ENCODE assay signal across 1 cellular context in the genomic region with DNA sequence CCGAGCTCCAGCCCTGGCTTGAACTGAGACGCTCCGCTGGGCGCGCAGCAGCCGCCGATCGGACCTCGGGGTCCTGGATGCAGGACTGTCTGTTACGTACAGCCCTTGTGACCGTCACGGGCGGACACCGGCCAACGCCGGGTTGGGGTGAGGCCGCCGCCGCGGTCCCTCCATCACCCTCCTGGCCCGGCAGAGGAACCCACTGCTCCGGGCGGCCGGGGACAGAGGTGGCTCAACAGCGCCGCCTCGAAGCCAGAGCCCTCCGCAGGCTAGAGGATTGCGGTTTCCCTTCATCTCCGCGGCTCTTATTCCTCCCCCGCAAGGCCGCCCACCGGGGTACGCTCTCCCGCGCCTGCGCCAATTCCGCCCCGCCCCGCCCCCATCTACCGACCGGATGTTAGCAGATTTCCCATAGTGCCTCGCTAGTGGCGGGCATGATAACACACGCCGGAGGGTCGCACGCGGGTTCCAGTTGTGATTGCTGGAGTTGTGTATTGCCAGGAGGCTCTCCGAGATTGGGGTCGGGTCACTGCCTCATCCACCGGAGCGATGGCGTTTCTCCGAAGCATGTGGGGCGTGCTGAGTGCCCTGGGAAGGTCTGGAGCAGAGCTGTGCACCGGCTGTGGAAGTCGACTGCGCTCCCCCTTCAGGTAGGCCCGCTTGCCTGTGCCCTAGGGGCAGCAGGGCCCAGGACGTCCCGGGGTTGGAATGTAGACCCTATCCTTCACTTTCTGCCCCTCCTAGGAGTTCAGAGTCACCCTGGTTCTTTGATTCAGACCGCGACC.
TF ChIP-seq lines count a peak whose summit lies in the region.

TFAM (plus strand) TSS at position 412 of the 785 bp plus-strand sequence; CDS start at position 550, 138 bp downstream.

TF ChIP-seq in HepG2, 621 proteins besides CTCF, POLR2A, EP300 and RAD21 (continued from another document and continues in another):
- TF ChIP-seq ZNF225 (CRISPR knock-in tag; IDR thresholded peaks at IDR 0.05) (peak; percentile 20; the same call in 1 of the 2 replicates), ZNF232 (CRISPR knock-in tag; IDR thresholded peaks at IDR 0.05; ENCODE audit: borderline replicate concordance) (peak; percentile 87; the same call in 1 of the 2 replicates), PTBP1 (IDR thresholded peaks at IDR 0.05; ENCODE audit: low read depth, low read length, poor library complexity, severe bottlenecking) (no peak), ZNF501 (CRISPR knock-in tag; IDR thresholded peaks at IDR 0.05) (peak; percentile 87), ZNF766 (CRISPR knock-in tag; IDR thresholded peaks at IDR 0.05; ENCODE audit: borderline replicate concordance) (no peak), HCFC1 (IDR thresholded peaks at IDR 0.05; ENCODE audit: low read depth, low read length) (peak; percentile 32; the same call in 1 of the 2 replicates), CAMTA2 (CRISPR knock-in tag; IDR thresholded peaks at IDR 0.05; ENCODE audit: borderline replicate concordance) (peak; percentile 87; the same call in 1 of the 2 replicates), ZBTB1 (CRISPR knock-in tag; IDR thresholded peaks at IDR 0.05; ENCODE audit: borderline replicate concordance) (no peak), ZFP36L2 (CRISPR knock-in tag; IDR thresholded peaks at IDR 0.05) (no peak), HMGXB4 (CRISPR knock-in tag; IDR thresholded peaks at IDR 0.05; ENCODE audit: borderline replicate concordance in 1 of 2, low read depth in 1 of 2) (peak; percentile 93 to 98), REPIN1 (CRISPR knock-in tag; IDR thresholded peaks at IDR 0.05; ENCODE audit: borderline replicate concordance, low read depth) (peak; percentile 87), ZNF17 (CRISPR knock-in tag; IDR thresholded peaks at IDR 0.05) (no peak), AGO2 (optimal IDR thresholded peaks at IDR 0.05; ENCODE audit: low read depth, low read length) (peak; percentile 74), GZF1 (CRISPR knock-in tag; IDR thresholded peaks at IDR 0.05) (0 out of 2 replicates have a peak, but pooled peaks have one; percentile 15), CBX5 (CRISPR knock-in tag; IDR thresholded peaks at IDR 0.05; ENCODE audit: borderline replicate concordance) (peak; percentile 69), DPF2 (CRISPR knock-in tag; IDR thresholded peaks at IDR 0.05; ENCODE audit: borderline replicate concordance, low read depth) (no peak), XRCC5 (optimal IDR thresholded peaks at IDR 0.05; ENCODE audit: low read length) (peak; percentile 54), ZNF33A (CRISPR knock-in tag; IDR thresholded peaks at IDR 0.05; ENCODE audit: borderline replicate concordance) (no peak; the same call in 1 of the 2 replicates), ZNF138 (CRISPR knock-in tag; IDR thresholded peaks at IDR 0.05; ENCODE audit: low read depth) (no peak), JDP2 (CRISPR knock-in tag; IDR thresholded peaks at IDR 0.05; ENCODE audit: borderline replicate concordance) (no peak), LCORL (IDR thresholded peaks at IDR 0.05) (no peak), LCORL (CRISPR knock-in tag; IDR thresholded peaks at IDR 0.05) (no peak), PLSCR1 (CRISPR knock-in tag; IDR thresholded peaks at IDR 0.05; ENCODE audit: borderline replicate concordance) (no peak), ZBED4 (CRISPR knock-in tag; IDR thresholded peaks at IDR 0.05; ENCODE audit: borderline replicate concordance) (peak; percentile 73; the same call in 1 of the 2 replicates)
- TF ChIP-seq, protein P1, sequence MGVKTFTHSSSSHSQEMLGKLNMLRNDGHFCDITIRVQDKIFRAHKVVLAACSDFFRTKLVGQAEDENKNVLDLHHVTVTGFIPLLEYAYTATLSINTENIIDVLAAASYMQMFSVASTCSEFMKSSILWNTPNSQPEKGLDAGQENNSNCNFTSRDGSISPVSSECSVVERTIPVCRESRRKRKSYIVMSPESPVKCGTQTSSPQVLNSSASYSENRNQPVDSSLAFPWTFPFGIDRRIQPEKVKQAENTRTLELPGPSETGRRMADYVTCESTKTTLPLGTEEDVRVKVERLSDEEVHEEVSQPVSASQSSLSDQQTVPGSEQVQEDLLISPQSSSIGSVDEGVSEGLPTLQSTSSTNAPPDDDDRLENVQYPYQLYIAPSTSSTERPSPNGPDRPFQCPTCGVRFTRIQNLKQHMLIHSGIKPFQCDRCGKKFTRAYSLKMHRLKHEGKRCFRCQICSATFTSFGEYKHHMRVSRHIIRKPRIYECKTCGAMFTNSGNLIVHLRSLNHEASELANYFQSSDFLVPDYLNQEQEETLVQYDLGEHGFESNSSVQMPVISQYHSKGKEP (CRISPR knock-in tag; IDR thresholded peaks at IDR 0.05), result peak; percentile 55; the same call in 1 of the 2 replicates
- TF ChIP-seq, protein P2, sequence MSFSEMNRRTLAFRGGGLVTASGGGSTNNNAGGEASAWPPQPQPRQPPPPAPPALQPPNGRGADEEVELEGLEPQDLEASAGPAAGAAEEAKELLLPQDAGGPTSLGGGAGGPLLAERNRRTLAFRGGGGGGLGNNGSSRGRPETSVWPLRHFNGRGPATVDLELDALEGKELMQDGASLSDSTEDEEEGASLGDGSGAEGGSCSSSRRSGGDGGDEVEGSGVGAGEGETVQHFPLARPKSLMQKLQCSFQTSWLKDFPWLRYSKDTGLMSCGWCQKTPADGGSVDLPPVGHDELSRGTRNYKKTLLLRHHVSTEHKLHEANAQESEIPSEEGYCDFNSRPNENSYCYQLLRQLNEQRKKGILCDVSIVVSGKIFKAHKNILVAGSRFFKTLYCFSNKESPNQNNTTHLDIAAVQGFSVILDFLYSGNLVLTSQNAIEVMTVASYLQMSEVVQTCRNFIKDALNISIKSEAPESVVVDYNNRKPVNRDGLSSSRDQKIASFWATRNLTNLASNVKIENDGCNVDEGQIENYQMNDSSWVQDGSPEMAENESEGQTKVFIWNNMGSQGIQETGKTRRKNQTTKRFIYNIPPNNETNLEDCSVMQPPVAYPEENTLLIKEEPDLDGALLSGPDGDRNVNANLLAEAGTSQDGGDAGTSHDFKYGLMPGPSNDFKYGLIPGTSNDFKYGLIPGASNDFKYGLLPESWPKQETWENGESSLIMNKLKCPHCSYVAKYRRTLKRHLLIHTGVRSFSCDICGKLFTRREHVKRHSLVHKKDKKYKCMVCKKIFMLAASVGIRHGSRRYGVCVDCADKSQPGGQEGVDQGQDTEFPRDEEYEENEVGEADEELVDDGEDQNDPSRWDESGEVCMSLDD (CRISPR knock-in tag; IDR thresholded peaks at IDR 0.05; ENCODE audit: borderline replicate concordance), result peak; percentile 63; the same call in 1 of the 2 replicates
- TF ChIP-seq, protein P3, sequence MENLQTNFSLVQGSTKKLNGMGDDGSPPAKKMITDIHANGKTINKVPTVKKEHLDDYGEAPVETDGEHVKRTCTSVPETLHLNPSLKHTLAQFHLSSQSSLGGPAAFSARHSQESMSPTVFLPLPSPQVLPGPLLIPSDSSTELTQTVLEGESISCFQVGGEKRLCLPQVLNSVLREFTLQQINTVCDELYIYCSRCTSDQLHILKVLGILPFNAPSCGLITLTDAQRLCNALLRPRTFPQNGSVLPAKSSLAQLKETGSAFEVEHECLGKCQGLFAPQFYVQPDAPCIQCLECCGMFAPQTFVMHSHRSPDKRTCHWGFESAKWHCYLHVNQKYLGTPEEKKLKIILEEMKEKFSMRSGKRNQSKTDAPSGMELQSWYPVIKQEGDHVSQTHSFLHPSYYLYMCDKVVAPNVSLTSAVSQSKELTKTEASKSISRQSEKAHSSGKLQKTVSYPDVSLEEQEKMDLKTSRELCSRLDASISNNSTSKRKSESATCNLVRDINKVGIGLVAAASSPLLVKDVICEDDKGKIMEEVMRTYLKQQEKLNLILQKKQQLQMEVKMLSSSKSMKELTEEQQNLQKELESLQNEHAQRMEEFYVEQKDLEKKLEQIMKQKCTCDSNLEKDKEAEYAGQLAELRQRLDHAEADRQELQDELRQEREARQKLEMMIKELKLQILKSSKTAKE (CRISPR knock-in tag; IDR thresholded peaks at IDR 0.05; ENCODE audit: borderline replicate concordance), result no peak
- TF ChIP-seq, protein P4, sequence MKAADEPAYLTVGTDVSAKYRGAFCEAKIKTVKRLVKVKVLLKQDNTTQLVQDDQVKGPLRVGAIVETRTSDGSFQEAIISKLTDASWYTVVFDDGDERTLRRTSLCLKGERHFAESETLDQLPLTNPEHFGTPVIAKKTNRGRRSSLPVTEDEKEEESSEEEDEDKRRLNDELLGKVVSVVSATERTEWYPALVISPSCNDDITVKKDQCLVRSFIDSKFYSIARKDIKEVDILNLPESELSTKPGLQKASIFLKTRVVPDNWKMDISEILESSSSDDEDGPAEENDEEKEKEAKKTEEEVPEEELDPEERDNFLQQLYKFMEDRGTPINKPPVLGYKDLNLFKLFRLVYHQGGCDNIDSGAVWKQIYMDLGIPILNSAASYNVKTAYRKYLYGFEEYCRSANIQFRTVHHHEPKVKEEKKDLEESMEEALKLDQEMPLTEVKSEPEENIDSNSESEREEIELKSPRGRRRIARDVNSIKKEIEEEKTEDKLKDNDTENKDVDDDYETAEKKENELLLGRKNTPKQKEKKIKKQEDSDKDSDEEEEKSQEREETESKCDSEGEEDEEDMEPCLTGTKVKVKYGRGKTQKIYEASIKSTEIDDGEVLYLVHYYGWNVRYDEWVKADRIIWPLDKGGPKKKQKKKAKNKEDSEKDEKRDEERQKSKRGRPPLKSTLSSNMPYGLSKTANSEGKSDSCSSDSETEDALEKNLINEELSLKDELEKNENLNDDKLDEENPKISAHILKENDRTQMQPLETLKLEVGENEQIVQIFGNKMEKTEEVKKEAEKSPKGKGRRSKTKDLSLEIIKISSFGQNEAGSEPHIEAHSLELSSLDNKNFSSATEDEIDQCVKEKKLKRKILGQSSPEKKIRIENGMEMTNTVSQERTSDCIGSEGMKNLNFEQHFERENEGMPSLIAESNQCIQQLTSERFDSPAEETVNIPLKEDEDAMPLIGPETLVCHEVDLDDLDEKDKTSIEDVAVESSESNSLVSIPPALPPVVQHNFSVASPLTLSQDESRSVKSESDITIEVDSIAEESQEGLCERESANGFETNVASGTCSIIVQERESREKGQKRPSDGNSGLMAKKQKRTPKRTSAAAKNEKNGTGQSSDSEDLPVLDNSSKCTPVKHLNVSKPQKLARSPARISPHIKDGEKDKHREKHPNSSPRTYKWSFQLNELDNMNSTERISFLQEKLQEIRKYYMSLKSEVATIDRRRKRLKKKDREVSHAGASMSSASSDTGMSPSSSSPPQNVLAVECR (CRISPR knock-in tag; IDR thresholded peaks at IDR 0.05; ENCODE audit: borderline replicate concordance), result peak; percentile 95
- TF ChIP-seq, protein P5, sequence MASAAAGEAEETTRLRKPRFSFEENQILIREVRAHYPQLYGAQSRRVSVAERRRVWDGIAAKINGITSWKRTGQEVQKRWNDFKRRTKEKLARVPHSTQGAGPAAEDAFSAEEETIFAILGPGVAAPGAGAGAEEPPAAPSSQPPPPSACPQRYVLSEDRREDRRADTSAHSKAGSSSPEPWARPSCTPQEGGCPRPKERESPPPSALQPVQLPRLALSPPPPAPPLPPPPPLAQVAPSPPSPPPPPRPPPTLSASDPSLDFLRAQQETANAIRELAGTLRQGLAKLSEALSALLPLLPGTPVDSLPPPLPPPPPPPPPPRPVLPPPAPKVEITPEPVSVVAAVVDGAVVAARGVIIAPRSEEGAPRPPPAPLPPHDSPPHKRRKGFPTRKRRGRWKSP (CRISPR knock-in tag; IDR thresholded peaks at IDR 0.05), result peak; percentile 90
- TF ChIP-seq, protein P6, sequence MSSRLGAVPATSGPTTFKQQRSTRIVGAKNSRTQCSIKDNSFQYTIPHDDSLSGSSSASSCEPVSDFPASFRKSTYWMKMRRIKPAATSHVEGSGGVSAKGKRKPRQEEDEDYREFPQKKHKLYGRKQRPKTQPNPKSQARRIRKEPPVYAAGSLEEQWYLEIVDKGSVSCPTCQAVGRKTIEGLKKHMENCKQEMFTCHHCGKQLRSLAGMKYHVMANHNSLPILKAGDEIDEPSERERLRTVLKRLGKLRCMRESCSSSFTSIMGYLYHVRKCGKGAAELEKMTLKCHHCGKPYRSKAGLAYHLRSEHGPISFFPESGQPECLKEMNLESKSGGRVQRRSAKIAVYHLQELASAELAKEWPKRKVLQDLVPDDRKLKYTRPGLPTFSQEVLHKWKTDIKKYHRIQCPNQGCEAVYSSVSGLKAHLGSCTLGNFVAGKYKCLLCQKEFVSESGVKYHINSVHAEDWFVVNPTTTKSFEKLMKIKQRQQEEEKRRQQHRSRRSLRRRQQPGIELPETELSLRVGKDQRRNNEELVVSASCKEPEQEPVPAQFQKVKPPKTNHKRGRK (CRISPR knock-in tag; IDR thresholded peaks at IDR 0.05), result no peak
